Comparison of ENCODE assay signal across 12 cellular contexts in genomic region chr15:40272713-40273056, GRCh38. TPM values are rescaled to one million over a fixed set of nuclear protein-coding genes. Genes with fewer than 3 reads are reported as not detected.
DNase-seq lines count a peak whose midpoint lies in the region; ATAC-seq, FAIRE-seq and TF ChIP-seq lines count a peak whose summit lies in the region.
"Had no signal": no experiment of that assay in that cellular context is flagged by ENCODE, and none has a peak within 500 bp of the region (broad histone marks: within the 10 kb centered on the region; RNA-seq: fewer than 3 reads in every experiment).

No MANE protein-coding gene starts in this region.

- no peak for TF ChIP-seq EP300 in HepG2 (IDR thresholded peaks at IDR 0.05; ENCODE audit: low read depth in 2 of 2, low read length in 2 of 2)
- TF ChIP-seq EP300 in HepG2 (CRISPR knock-in tag; IDR thresholded peaks at IDR 0.05; ENCODE audit: borderline replicate concordance) = no peak

- no TSS peak for BruUV-seq in HepG2 (replicated peaks; lab: Mats Ljungman, UMichigan)

- H3K4me3 ChIP-seq in HFF-Myc (replicated peaks; ENCODE audit: low read depth, low read length) (no peak overlapping the region), WERI-Rb-1 (ENCODE audit: low read depth, low read length) (no peak overlapping the region), HepG2 (replicated peaks in 1 of 3; ENCODE audit: insufficient read depth in 1 of 3, low read depth in 2 of 3, low read length in 3 of 3) (peak overlapping the region in 1 of 3 experiments; percentile 56; a peak in 1 of 6 replicates)
- H3K4me3 ChIP-seq: right lobe of liver, suprapubic skin had no signal

- H3K27me3 ChIP-seq in WERI-Rb-1 (ENCODE audit: insufficient read depth, low read depth, severe bottlenecking) (no peaks in the 10 kb centered on the region), HepG2 (ENCODE audit: control insufficient read depth in 1 of 2, insufficient read depth in 2 of 2, low read length in 2 of 2) (peaks cover 4 to 33% of the 10 kb centered on the region in 2 experiments; a peak in 4 of 5 replicates)
- H3K27me3 ChIP-seq: right lobe of liver had no signal

- H3K27ac ChIP-seq in WERI-Rb-1 (no peak overlapping the region), HepG2 (ENCODE audit: extremely low read length, insufficient read depth, low read length) (no peak overlapping the region)
- H3K27ac ChIP-seq: right lobe of liver, suprapubic skin had no signal

- ATAC-seq in HepG2 (peak; percentile 70), GM21423 (IDR thresholded peaks at IDR 0.05; ENCODE audit: unreplicated experiment) (no peak)
- ATAC-seq: natural killer cell treated with Interleukin-12 subunit alpha and Interleukin-12 subunit beta and Interleukin-15 and Interleukin-18, amount 100 ng/mL, for 72 hours had no signal

- DNase-seq in EH (ENCODE audit: low read depth) (peak; percentile 23), HFF-Myc (ENCODE audit: extremely low read depth, low read depth) (no peak), WERI-Rb-1 (no peak), HepG2 (ENCODE audit: low spot score) (peak; percentile 27), HK-2 (ENCODE audit: unreplicated experiment) (no peak), hepatic stellate cell (ENCODE audit: low spot score) (no peak)
- DNase-seq: left cardiac atrium, right lobe of liver had no signal

- TF ChIP-seq POLR2A in HepG2 (IDR thresholded peaks at IDR 0.05; ENCODE audit: insufficient read depth in 1 of 2, low read depth in 2 of 2, low read length in 2 of 2) = no peak

- H3K4me1 ChIP-seq in HepG2 (ENCODE audit: insufficient read depth, low read length) = peaks cover 40% of the 10 kb centered on the region

- POLR2A ChIA-PET in HepG2 (lab: Yijun Ruan, JAX) = interaction anchor here (1.1 to 1.6 kb wide), 2 partner anchors 32 to 55 kb away, joined by 3 to 5 read pairs; no protein-coding TSS in a partner anchor

- no peaks in the 10 kb centered on the region for H3K79me2 ChIP-seq in HepG2 (ENCODE audit: insufficient read depth, low read length)

- no peaks in the 10 kb centered on the region for H4K20me1 ChIP-seq in HepG2 (ENCODE audit: insufficient read depth, low read length)

- 20% methylated on average over 1 of the region's 9 CpGs for WGBS in HepG2 (ENCODE audit: low lambda C conversion rate)

- no peak overlapping the region for H3K9ac ChIP-seq in HepG2 (ENCODE audit: insufficient read depth, low read depth, low read length)

- CTCF ChIA-PET in HepG2 (lab: Yijun Ruan, JAX; ENCODE audit: low intra/inter-chr PET ratio, low total read pairs) = interaction anchor here (6.3 kb wide), 1 partner anchor 55 kb away, joined by 266 read pairs; no protein-coding TSS in a partner anchor

- H3K4me2 ChIP-seq in HepG2 (ENCODE audit: low read depth, low read length) = peak overlapping the region; percentile 68

- peak; percentile 20 for TF ChIP-seq CTCF in HFF-Myc (IDR thresholded peaks at IDR 0.05; ENCODE audit: low read depth, low read length, missing control alignments)
- peak; percentile 47 for TF ChIP-seq CTCF in WERI-Rb-1 (IDR thresholded peaks at IDR 0.05; ENCODE audit: low read depth, low read length)
- peak; percentile 41 for TF ChIP-seq CTCF in HepG2 (CRISPR knock-in tag; IDR thresholded peaks at IDR 0.05)

- intact Hi-C loops in HepG2 (cut with micrococcal nuclease; ENCODE audit: unreplicated experiment) = loop anchor here (10.0 kb wide), 1 partner anchor 168 kb away; the partner anchor contains the start of gene BMF

- no peak overlapping the region for H2AFZ ChIP-seq in HepG2 (ENCODE audit: low read length)

- TF ChIP-seq RAD21 in HepG2 (CRISPR knock-in tag; IDR thresholded peaks at IDR 0.05) = no peak

- in situ Hi-C loops in HepG2 (cut with HindIII; ENCODE audit: extremely low pct_ligation_motif_present, low pct_unique_long_range_greater_than_20kb) = loop anchor here (5.0 kb wide), 2 partner anchors 55 to 225 kb away; no protein-coding TSS in a partner anchor

- no peak for FAIRE-seq in HepG2 (lab: Jason Lieb, UNC)

- H3K36me3 ChIP-seq in WERI-Rb-1 (no peaks in the 10 kb centered on the region), HepG2 (replicated peaks in 1 of 2; ENCODE audit: control insufficient read depth in 1 of 2, insufficient read depth in 2 of 2, low read length in 2 of 2) (no peaks in the 10 kb centered on the region)
- H3K36me3 ChIP-seq: right lobe of liver had no signal

- H3K9me3 ChIP-seq in WERI-Rb-1 (ENCODE audit: severe bottlenecking) = no peaks in the 10 kb centered on the region
- no peaks in the 10 kb centered on the region for H3K9me3 ChIP-seq in HepG2 (ENCODE audit: low read length)
- H3K9me3 ChIP-seq: right lobe of liver, suprapubic skin had no signal

RNA-seq across cellular contexts. Expression of gene ANKRD63, which starts 10.2 kb away (rescaled TPM):
- not detected in 2 replicates for total RNA-seq in HepG2 (2016; rRNA removed; fragmentation: Illumina TruSeq; extraction: Trizol)
- total RNA-seq in HepG2 (2016; cell fraction: cytosol; rRNA removed; fragmentation: Illumina TruSeq; extraction: Trizol; ENCODE audit: low read depth) = not detected in 2 replicates
- not detected in 2 replicates for total RNA-seq in HepG2 (2016; cell fraction: insoluble cytoplasmic fraction; rRNA removed; fragmentation: Illumina TruSeq; extraction: Trizol)
- not detected in 2 replicates for total RNA-seq in HepG2 (2016; cell fraction: membrane; rRNA removed; fragmentation: Illumina TruSeq; extraction: Trizol)
- not detected in 2 replicates for total RNA-seq in HepG2 (2016; cell fraction: nucleus; rRNA removed; fragmentation: Illumina TruSeq; extraction: Trizol)
- not detected in 2 replicates for polyA plus RNA-seq in HepG2 (2011; rRNA removed)
- not detected in 2 replicates for polyA plus RNA-seq in HepG2 (2011; cell fraction: cytosol; rRNA removed)
- polyA plus RNA-seq in HepG2 (2011; cell fraction: nucleus; rRNA removed) = not detected in 2 replicates
- polyA plus RNA-seq in HepG2 (2012) = not detected in 2 replicates
- polyA plus RNA-seq in HepG2 (2016; cell fraction: cytosol; fragmentation: Illumina TruSeq; extraction: Trizol; ENCODE audit: low read depth) = not detected in 2 replicates
- not detected in 2 replicates for polyA plus RNA-seq in HepG2 (2016; cell fraction: insoluble cytoplasmic fraction; fragmentation: Illumina TruSeq; extraction: Trizol; ENCODE audit: low read depth)
- polyA plus RNA-seq in HepG2 (2016; cell fraction: membrane; fragmentation: Illumina TruSeq; extraction: Trizol; ENCODE audit: low read depth) = not detected in 2 replicates
- polyA plus RNA-seq in HepG2 (2016; cell fraction: nucleus; fragmentation: Illumina TruSeq; extraction: Trizol; ENCODE audit: insufficient read depth, low read depth) = not detected in 2 replicates
- polyA minus RNA-seq in HepG2 (2011; rRNA and poly(A)+ RNA removed; ENCODE audit: low replicate concordance) = 0.42 TPM in 1 of 2 replicates, not detected in the other
- not detected in 2 replicates for polyA minus RNA-seq in HepG2 (2011; cell fraction: cytosol; rRNA and poly(A)+ RNA removed)
- polyA minus RNA-seq in HepG2 (2011; cell fraction: nucleus; rRNA and poly(A)+ RNA removed) = not detected in 2 replicates
- total RNA-seq: natural killer cell treated with Interleukin-12 subunit alpha and Interleukin-12 subunit beta and Interleukin-15 and Interleukin-18, amount 100 ng/mL, for 72 hours; suprapubic skin had no signal

RNA-seq across cellular contexts. Expression of gene PAK6, which starts 33.8 kb away (rescaled TPM):
- 0.07 TPM in 1 of 2 replicates, not detected in the other for total RNA-seq in HepG2 (2016; rRNA removed; fragmentation: Illumina TruSeq; extraction: Trizol)
- not detected in 2 replicates for total RNA-seq in HepG2 (2016; cell fraction: cytosol; rRNA removed; fragmentation: Illumina TruSeq; extraction: Trizol; ENCODE audit: low read depth)
- 0.09 TPM in 1 of 2 replicates, not detected in the other for total RNA-seq in HepG2 (2016; cell fraction: insoluble cytoplasmic fraction; rRNA removed; fragmentation: Illumina TruSeq; extraction: Trizol)
- not detected in 2 replicates for total RNA-seq in HepG2 (2016; cell fraction: membrane; rRNA removed; fragmentation: Illumina TruSeq; extraction: Trizol)
- not detected in 2 replicates for total RNA-seq in HepG2 (2016; cell fraction: nucleus; rRNA removed; fragmentation: Illumina TruSeq; extraction: Trizol)
- polyA plus RNA-seq in HepG2 (2011; rRNA removed) = 0.10 TPM in 1 of 2 replicates, not detected in the other
- 0.13 TPM in 1 of 2 replicates, not detected in the other for polyA plus RNA-seq in HepG2 (2011; cell fraction: cytosol; rRNA removed)
- 0.11 TPM in 1 of 2 replicates, not detected in the other for polyA plus RNA-seq in HepG2 (2011; cell fraction: nucleus; rRNA removed)
- polyA plus RNA-seq in HepG2 (2012) = not detected in 2 replicates
- polyA plus RNA-seq in HepG2 (2016; cell fraction: cytosol; fragmentation: Illumina TruSeq; extraction: Trizol; ENCODE audit: low read depth) = not detected in 2 replicates
- not detected in 2 replicates for polyA plus RNA-seq in HepG2 (2016; cell fraction: insoluble cytoplasmic fraction; fragmentation: Illumina TruSeq; extraction: Trizol; ENCODE audit: low read depth)
- polyA plus RNA-seq in HepG2 (2016; cell fraction: membrane; fragmentation: Illumina TruSeq; extraction: Trizol; ENCODE audit: low read depth) = not detected in 2 replicates
- polyA plus RNA-seq in HepG2 (2016; cell fraction: nucleus; fragmentation: Illumina TruSeq; extraction: Trizol; ENCODE audit: insufficient read depth, low read depth) = 0.22 TPM in 1 of 2 replicates, not detected in the other
- 0.23 TPM in 1 of 2 replicates, not detected in the other for polyA minus RNA-seq in HepG2 (2011; rRNA and poly(A)+ RNA removed; ENCODE audit: low replicate concordance)
- not detected in 2 replicates for polyA minus RNA-seq in HepG2 (2011; cell fraction: cytosol; rRNA and poly(A)+ RNA removed)
- polyA minus RNA-seq in HepG2 (2011; cell fraction: nucleus; rRNA and poly(A)+ RNA removed) = 0.52 TPM in 1 of 2 replicates, not detected in the other
- total RNA-seq: glomerular endothelial cell had no signal

RNA-seq across cellular contexts. Expression of gene PLCB2, which starts 35.0 kb away (rescaled TPM):
- not detected in 2 replicates for total RNA-seq in HepG2 (2016; rRNA removed; fragmentation: Illumina TruSeq; extraction: Trizol)
- not detected in 2 replicates for total RNA-seq in HepG2 (2016; cell fraction: cytosol; rRNA removed; fragmentation: Illumina TruSeq; extraction: Trizol; ENCODE audit: low read depth)
- total RNA-seq in HepG2 (2016; cell fraction: insoluble cytoplasmic fraction; rRNA removed; fragmentation: Illumina TruSeq; extraction: Trizol) = not detected in 2 replicates
- total RNA-seq in HepG2 (2016; cell fraction: membrane; rRNA removed; fragmentation: Illumina TruSeq; extraction: Trizol) = not detected in 2 replicates
- not detected in 2 replicates for total RNA-seq in HepG2 (2016; cell fraction: nucleus; rRNA removed; fragmentation: Illumina TruSeq; extraction: Trizol)
- polyA plus RNA-seq in HepG2 (2011; rRNA removed) = 0.11 TPM in 1 of 2 replicates, not detected in the other
- polyA plus RNA-seq in HepG2 (2011; cell fraction: cytosol; rRNA removed) = 0.05 and 0.06 TPM in 2 replicates
- polyA plus RNA-seq in HepG2 (2011; cell fraction: nucleus; rRNA removed) = 0.39 and 0.71 TPM in 2 replicates
- polyA plus RNA-seq in HepG2 (2012) = not detected in 2 replicates
- polyA plus RNA-seq in HepG2 (2016; cell fraction: cytosol; fragmentation: Illumina TruSeq; extraction: Trizol; ENCODE audit: low read depth) = not detected in 2 replicates
- polyA plus RNA-seq in HepG2 (2016; cell fraction: insoluble cytoplasmic fraction; fragmentation: Illumina TruSeq; extraction: Trizol; ENCODE audit: low read depth) = not detected in 2 replicates
- not detected in 2 replicates for polyA plus RNA-seq in HepG2 (2016; cell fraction: membrane; fragmentation: Illumina TruSeq; extraction: Trizol; ENCODE audit: low read depth)
- not detected in 2 replicates for polyA plus RNA-seq in HepG2 (2016; cell fraction: nucleus; fragmentation: Illumina TruSeq; extraction: Trizol; ENCODE audit: insufficient read depth, low read depth)
- 29.2 TPM in 1 of 2 replicates, not detected in the other for polyA minus RNA-seq in HepG2 (2011; rRNA and poly(A)+ RNA removed; ENCODE audit: low replicate concordance)
- not detected in 2 replicates for polyA minus RNA-seq in HepG2 (2011; cell fraction: cytosol; rRNA and poly(A)+ RNA removed)
- not detected in 2 replicates for polyA minus RNA-seq in HepG2 (2011; cell fraction: nucleus; rRNA and poly(A)+ RNA removed)

RNA-seq across cellular contexts. Expression of gene INAFM2, which starts 50.8 kb away (rescaled TPM):
- 6.5 and 8.1 TPM in 2 replicates for total RNA-seq in HepG2 (2016; rRNA removed; fragmentation: Illumina TruSeq; extraction: Trizol)
- total RNA-seq in HepG2 (2016; cell fraction: cytosol; rRNA removed; fragmentation: Illumina TruSeq; extraction: Trizol; ENCODE audit: low read depth) = 2.3 and 2.5 TPM in 2 replicates
- total RNA-seq in HepG2 (2016; cell fraction: insoluble cytoplasmic fraction; rRNA removed; fragmentation: Illumina TruSeq; extraction: Trizol) = 6.7 and 7.0 TPM in 2 replicates
- total RNA-seq in HepG2 (2016; cell fraction: membrane; rRNA removed; fragmentation: Illumina TruSeq; extraction: Trizol) = 8.8 and 9.5 TPM in 2 replicates
- total RNA-seq in HepG2 (2016; cell fraction: nucleus; rRNA removed; fragmentation: Illumina TruSeq; extraction: Trizol) = 5.3 and 7.0 TPM in 2 replicates
- 5.4 and 5.5 TPM in 2 replicates for polyA plus RNA-seq in HepG2 (2011; rRNA removed)
- 2.7 and 3.4 TPM in 2 replicates for polyA plus RNA-seq in HepG2 (2011; cell fraction: cytosol; rRNA removed)
- polyA plus RNA-seq in HepG2 (2011; cell fraction: nucleus; rRNA removed) = 2.2 and 2.7 TPM in 2 replicates
- polyA plus RNA-seq in HepG2 (2012) = 4.1 and 4.6 TPM in 2 replicates
- 1.7 and 3.1 TPM in 2 replicates for polyA plus RNA-seq in HepG2 (2016; cell fraction: cytosol; fragmentation: Illumina TruSeq; extraction: Trizol; ENCODE audit: low read depth)
- polyA plus RNA-seq in HepG2 (2016; cell fraction: insoluble cytoplasmic fraction; fragmentation: Illumina TruSeq; extraction: Trizol; ENCODE audit: low read depth) = 6.6 and 7.4 TPM in 2 replicates
- 5.0 and 6.1 TPM in 2 replicates for polyA plus RNA-seq in HepG2 (2016; cell fraction: membrane; fragmentation: Illumina TruSeq; extraction: Trizol; ENCODE audit: low read depth)
- 5.7 and 8.4 TPM in 2 replicates for polyA plus RNA-seq in HepG2 (2016; cell fraction: nucleus; fragmentation: Illumina TruSeq; extraction: Trizol; ENCODE audit: insufficient read depth, low read depth)
- polyA minus RNA-seq in HepG2 (2011; rRNA and poly(A)+ RNA removed; ENCODE audit: low replicate concordance) = 3.4 and 5.5 TPM in 2 replicates
- polyA minus RNA-seq in HepG2 (2011; cell fraction: cytosol; rRNA and poly(A)+ RNA removed) = 4.6 and 5.2 TPM in 2 replicates
- polyA minus RNA-seq in HepG2 (2011; cell fraction: nucleus; rRNA and poly(A)+ RNA removed) = 2.2 and 4.2 TPM in 2 replicates

Comparison
In these comparisons a context has a peak if more than half of its experiments do, and no peak if none do; other contexts are left out.
1. DNase-seq: peak in EH (single experiment) and HepG2 (single experiment); none in HFF-Myc (single experiment), WERI-Rb-1 (single experiment), HK-2 (single experiment) and hepatic stellate cell (single experiment).
2. Peak in every context shown above with its lines, with median percentiles within 50 percentile points of each other: CTCF ChIP-seq.